1 cellular context compared by ENCODE assay signal in genomic region chr9:111349766-111350165, GRCh38.
TF ChIP-seq lines count a peak whose summit lies in the region.

No MANE protein-coding gene starts in this region.

TF ChIP-seq in HepG2, 621 proteins besides CTCF, POLR2A, EP300 and RAD21 (continued from another document and continues in another):
- TF ChIP-seq, protein P1, sequence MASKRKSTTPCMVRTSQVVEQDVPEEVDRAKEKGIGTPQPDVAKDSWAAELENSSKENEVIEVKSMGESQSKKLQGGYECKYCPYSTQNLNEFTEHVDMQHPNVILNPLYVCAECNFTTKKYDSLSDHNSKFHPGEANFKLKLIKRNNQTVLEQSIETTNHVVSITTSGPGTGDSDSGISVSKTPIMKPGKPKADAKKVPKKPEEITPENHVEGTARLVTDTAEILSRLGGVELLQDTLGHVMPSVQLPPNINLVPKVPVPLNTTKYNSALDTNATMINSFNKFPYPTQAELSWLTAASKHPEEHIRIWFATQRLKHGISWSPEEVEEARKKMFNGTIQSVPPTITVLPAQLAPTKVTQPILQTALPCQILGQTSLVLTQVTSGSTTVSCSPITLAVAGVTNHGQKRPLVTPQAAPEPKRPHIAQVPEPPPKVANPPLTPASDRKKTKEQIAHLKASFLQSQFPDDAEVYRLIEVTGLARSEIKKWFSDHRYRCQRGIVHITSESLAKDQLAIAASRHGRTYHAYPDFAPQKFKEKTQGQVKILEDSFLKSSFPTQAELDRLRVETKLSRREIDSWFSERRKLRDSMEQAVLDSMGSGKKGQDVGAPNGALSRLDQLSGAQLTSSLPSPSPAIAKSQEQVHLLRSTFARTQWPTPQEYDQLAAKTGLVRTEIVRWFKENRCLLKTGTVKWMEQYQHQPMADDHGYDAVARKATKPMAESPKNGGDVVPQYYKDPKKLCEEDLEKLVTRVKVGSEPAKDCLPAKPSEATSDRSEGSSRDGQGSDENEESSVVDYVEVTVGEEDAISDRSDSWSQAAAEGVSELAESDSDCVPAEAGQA (IDR thresholded peaks at IDR 0.05; ENCODE audit: low read depth), result no peak
- TF ChIP-seq, protein P1 (CRISPR knock-in tag; IDR thresholded peaks at IDR 0.05; ENCODE audit: borderline replicate concordance), result no peak
- TF ChIP-seq ZNF749 (CRISPR knock-in tag; IDR thresholded peaks at IDR 0.05; ENCODE audit: borderline replicate concordance) (no peak), ZNF713 (CRISPR knock-in tag; IDR thresholded peaks at IDR 0.05) (no peak), PHF20 (CRISPR knock-in tag; IDR thresholded peaks at IDR 0.05) (no peak), DRAP1 (CRISPR knock-in tag; IDR thresholded peaks at IDR 0.05) (no peak), HOXA7 (CRISPR knock-in tag; IDR thresholded peaks at IDR 0.05) (no peak), U2AF1 (optimal IDR thresholded peaks at IDR 0.05; ENCODE audit: low read depth, low read length) (no peak), SATB2 (CRISPR knock-in tag; IDR thresholded peaks at IDR 0.05) (no peak), SMARCC2 (IDR thresholded peaks at IDR 0.05) (no peak), ZNF770 (CRISPR knock-in tag; IDR thresholded peaks at IDR 0.05) (no peak), HHEX (CRISPR knock-in tag; IDR thresholded peaks at IDR 0.05) (peak; percentile 98), ZNF567 (CRISPR knock-in tag; IDR thresholded peaks at IDR 0.05; ENCODE audit: borderline replicate concordance) (no peak), MAFF (IDR thresholded peaks at IDR 0.05; ENCODE audit: low read depth, low read length) (no peak), HIC2 (CRISPR knock-in tag; IDR thresholded peaks at IDR 0.05; ENCODE audit: low read depth) (no peak), MEF2D (CRISPR knock-in tag; IDR thresholded peaks at IDR 0.05) (no peak), ZBTB21 (CRISPR knock-in tag; IDR thresholded peaks at IDR 0.05) (no peak), ZNF160 (CRISPR knock-in tag; IDR thresholded peaks at IDR 0.05) (no peak), ZNF446 (CRISPR knock-in tag; IDR thresholded peaks at IDR 0.05) (no peak), RNF219 (CRISPR knock-in tag; IDR thresholded peaks at IDR 0.05) (no peak), TBX2 (CRISPR knock-in tag; IDR thresholded peaks at IDR 0.05; ENCODE audit: borderline replicate concordance) (no peak), EED (CRISPR knock-in tag; IDR thresholded peaks at IDR 0.05) (no peak), SIX4 (CRISPR knock-in tag; IDR thresholded peaks at IDR 0.05) (peak; percentile 79), ZNF430 (CRISPR knock-in tag; IDR thresholded peaks at IDR 0.05) (no peak), ZNF263 (CRISPR knock-in tag; IDR thresholded peaks at IDR 0.05) (no peak), NFE2L2 (IDR thresholded peaks at IDR 0.05; ENCODE audit: low read length) (no peak), ZNF460 (CRISPR knock-in tag; IDR thresholded peaks at IDR 0.05; ENCODE audit: borderline replicate concordance) (no peak), NFYC (CRISPR knock-in tag; IDR thresholded peaks at IDR 0.05) (no peak), ZNF572 (CRISPR knock-in tag; IDR thresholded peaks at IDR 0.05) (no peak), MAFG (CRISPR knock-in tag; IDR thresholded peaks at IDR 0.05) (no peak), NR3C1 (CRISPR knock-in tag; IDR thresholded peaks at IDR 0.05) (no peak), MIER2 (CRISPR knock-in tag; IDR thresholded peaks at IDR 0.05) (0 out of 2 replicates have a peak, but pooled peaks have one; percentile 16), AGO2 (optimal IDR thresholded peaks at IDR 0.05; ENCODE audit: low read depth, low read length) (no peak), KLF15 (CRISPR knock-in tag; IDR thresholded peaks at IDR 0.05; ENCODE audit: borderline replicate concordance) (no peak), ZNF766 (CRISPR knock-in tag; IDR thresholded peaks at IDR 0.05; ENCODE audit: borderline replicate concordance) (no peak), TEAD3 (CRISPR knock-in tag; optimal IDR thresholded peaks at IDR 0.05; ENCODE audit: borderline replicate concordance) (no peak), SSRP1 (CRISPR knock-in tag; IDR thresholded peaks at IDR 0.05) (no peak), MAF1 (CRISPR knock-in tag; IDR thresholded peaks at IDR 0.05; ENCODE audit: borderline replicate concordance) (no peak), ESRRA (CRISPR knock-in tag; IDR thresholded peaks at IDR 0.05; ENCODE audit: low read depth) (no peak), ZIK1 (CRISPR knock-in tag; IDR thresholded peaks at IDR 0.05; ENCODE audit: borderline replicate concordance, low read depth) (no peak), NCOA1 (CRISPR knock-in tag; IDR thresholded peaks at IDR 0.05) (no peak), ZNF761 (CRISPR knock-in tag; conservative IDR thresholded peaks at IDR 0.05) (no peak), DDIT3 (CRISPR knock-in tag; IDR thresholded peaks at IDR 0.05) (no peak), NR1H2 (CRISPR knock-in tag; IDR thresholded peaks at IDR 0.05; ENCODE audit: borderline replicate concordance, low read depth) (no peak)
- TF ChIP-seq, protein P2, sequence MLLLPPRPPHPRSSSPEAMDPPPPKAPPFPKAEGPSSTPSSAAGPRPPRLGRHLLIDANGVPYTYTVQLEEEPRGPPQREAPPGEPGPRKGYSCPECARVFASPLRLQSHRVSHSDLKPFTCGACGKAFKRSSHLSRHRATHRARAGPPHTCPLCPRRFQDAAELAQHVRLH (CRISPR knock-in tag; IDR thresholded peaks at IDR 0.05; ENCODE audit: borderline replicate concordance, low read depth), result no peak
- TF ChIP-seq, protein P3, sequence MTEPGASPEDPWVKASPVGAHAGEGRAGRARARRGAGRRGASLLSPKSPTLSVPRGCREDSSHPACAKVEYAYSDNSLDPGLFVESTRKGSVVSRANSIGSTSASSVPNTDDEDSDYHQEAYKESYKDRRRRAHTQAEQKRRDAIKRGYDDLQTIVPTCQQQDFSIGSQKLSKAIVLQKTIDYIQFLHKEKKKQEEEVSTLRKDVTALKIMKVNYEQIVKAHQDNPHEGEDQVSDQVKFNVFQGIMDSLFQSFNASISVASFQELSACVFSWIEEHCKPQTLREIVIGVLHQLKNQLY (CRISPR knock-in tag; IDR thresholded peaks at IDR 0.05), result peak; percentile 78
- TF ChIP-seq, protein P4, sequence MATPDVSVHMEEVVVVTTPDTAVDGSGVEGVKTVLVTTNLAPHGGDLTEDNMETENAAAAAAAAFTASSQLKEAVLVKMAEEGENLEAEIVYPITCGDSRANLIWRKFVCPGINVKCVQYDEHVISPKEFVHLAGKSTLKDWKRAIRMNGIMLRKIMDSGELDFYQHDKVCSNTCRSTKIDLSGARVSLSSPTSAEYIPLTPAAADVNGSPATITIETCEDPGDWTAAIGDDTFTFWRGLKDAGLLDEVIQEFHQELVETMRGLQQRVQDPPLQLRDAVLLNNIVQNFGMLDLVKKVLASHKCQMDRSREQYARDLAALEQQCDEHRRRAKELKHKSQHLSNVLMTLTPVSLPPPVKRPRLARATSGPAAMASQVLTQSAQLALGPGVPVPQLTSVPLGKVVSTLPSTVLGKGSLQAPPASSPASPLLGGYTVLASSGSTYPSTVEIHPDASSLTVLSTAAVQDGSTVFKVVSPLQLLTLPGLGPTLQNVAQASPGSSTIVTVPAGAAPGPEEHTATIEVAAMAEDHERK (CRISPR knock-in tag; IDR thresholded peaks at IDR 0.05; ENCODE audit: low read depth), result no peak
- TF ChIP-seq, protein P5, sequence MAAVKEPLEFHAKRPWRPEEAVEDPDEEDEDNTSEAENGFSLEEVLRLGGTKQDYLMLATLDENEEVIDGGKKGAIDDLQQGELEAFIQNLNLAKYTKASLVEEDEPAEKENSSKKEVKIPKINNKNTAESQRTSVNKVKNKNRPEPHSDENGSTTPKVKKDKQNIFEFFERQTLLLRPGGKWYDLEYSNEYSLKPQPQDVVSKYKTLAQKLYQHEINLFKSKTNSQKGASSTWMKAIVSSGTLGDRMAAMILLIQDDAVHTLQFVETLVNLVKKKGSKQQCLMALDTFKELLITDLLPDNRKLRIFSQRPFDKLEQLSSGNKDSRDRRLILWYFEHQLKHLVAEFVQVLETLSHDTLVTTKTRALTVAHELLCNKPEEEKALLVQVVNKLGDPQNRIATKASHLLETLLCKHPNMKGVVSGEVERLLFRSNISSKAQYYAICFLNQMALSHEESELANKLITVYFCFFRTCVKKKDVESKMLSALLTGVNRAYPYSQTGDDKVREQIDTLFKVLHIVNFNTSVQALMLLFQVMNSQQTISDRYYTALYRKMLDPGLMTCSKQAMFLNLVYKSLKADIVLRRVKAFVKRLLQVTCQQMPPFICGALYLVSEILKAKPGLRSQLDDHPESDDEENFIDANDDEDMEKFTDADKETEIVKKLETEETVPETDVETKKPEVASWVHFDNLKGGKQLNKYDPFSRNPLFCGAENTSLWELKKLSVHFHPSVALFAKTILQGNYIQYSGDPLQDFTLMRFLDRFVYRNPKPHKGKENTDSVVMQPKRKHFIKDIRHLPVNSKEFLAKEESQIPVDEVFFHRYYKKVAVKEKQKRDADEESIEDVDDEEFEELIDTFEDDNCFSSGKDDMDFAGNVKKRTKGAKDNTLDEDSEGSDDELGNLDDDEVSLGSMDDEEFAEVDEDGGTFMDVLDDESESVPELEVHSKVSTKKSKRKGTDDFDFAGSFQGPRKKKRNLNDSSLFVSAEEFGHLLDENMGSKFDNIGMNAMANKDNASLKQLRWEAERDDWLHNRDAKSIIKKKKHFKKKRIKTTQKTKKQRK (IDR thresholded peaks at IDR 0.05; ENCODE audit: low read length), result no peak
- TF ChIP-seq, protein P6, sequence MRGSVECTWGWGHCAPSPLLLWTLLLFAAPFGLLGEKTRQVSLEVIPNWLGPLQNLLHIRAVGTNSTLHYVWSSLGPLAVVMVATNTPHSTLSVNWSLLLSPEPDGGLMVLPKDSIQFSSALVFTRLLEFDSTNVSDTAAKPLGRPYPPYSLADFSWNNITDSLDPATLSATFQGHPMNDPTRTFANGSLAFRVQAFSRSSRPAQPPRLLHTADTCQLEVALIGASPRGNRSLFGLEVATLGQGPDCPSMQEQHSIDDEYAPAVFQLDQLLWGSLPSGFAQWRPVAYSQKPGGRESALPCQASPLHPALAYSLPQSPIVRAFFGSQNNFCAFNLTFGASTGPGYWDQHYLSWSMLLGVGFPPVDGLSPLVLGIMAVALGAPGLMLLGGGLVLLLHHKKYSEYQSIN (CRISPR knock-in tag; IDR thresholded peaks at IDR 0.05; ENCODE audit: borderline replicate concordance), result no peak
